ENCODE assay signal across 1 cellular context in the genomic region with DNA sequence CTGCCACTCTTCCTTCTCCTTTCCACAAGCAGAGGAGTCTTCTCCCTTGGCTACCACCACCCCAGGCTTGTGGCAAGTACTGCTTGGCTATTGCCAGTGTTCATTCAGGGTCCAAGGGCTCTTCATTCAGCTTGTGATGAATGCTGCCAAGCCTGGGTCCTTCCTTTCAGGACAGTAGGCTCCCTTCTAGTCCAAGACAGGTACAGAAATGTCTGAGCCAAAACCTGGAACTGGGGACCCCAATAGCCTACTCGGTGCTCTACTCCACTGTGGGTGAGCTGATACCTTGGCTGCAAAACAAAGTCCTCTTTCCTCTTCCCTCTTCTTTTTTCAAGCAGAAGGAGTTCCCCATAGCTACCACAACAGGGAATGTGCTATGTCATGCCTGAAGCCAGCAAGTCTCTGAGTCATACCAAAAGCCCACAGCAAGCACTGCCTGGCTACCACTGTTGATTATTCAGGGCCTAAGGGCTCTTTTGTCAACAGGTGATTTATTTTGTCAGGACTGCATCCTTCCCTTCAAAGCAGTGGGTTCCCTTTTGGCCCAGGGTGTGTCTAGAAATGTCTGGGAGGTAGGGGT.
TF ChIP-seq lines count a peak whose summit lies in the region.

No MANE protein-coding gene starts in this region.

TF ChIP-seq in HEK293, 187 proteins besides CTCF, POLR2A, EP300 and RAD21 (continued from another document):
- no peak for TF ChIP-seq ZNF621 (tag by site-specific recombination; IDR thresholded peaks at IDR 0.05)
- TF ChIP-seq SP7 (tag by site-specific recombination; IDR thresholded peaks at IDR 0.05) = 0 out of 2 replicates have a peak, but pooled peaks have one; percentile 40
- no peak for TF ChIP-seq KLF10 (tag by site-specific recombination; IDR thresholded peaks at IDR 0.05)
- TF ChIP-seq ZNF549 (tag by site-specific recombination; IDR thresholded peaks at IDR 0.05) = no peak
- TF ChIP-seq ZNF292 (tag by site-specific recombination; IDR thresholded peaks at IDR 0.05; ENCODE audit: borderline replicate concordance, low read depth) = no peak
- TF ChIP-seq TRIM28 (IDR thresholded peaks at IDR 0.05; ENCODE audit: borderline replicate concordance, low read length) = no peak
- TF ChIP-seq ZFP41 (tag by site-specific recombination; IDR thresholded peaks at IDR 0.05; ENCODE audit: borderline replicate concordance) = no peak
- TF ChIP-seq ZNF121 (tag by site-specific recombination; IDR thresholded peaks at IDR 0.05) = no peak
- 0 out of 2 replicates have a peak, but pooled peaks have one; percentile 35 for TF ChIP-seq ZNF692 (tag by site-specific recombination; IDR thresholded peaks at IDR 0.05)
- TF ChIP-seq EGR2 (tag by site-specific recombination; IDR thresholded peaks at IDR 0.05; ENCODE audit: low read depth) = no peak
- no peak for TF ChIP-seq ZNF19 (tag by site-specific recombination; IDR thresholded peaks at IDR 0.05; ENCODE audit: low read depth)
- TF ChIP-seq PRDM1 (tag by site-specific recombination; IDR thresholded peaks at IDR 0.05) = no peak
- TF ChIP-seq ZNF660 (tag by site-specific recombination; IDR thresholded peaks at IDR 0.05) = 0 out of 2 replicates have a peak, but pooled peaks have one; percentile 35
